In genomic region chr4:142345909-142346308, GRCh38 we compare ENCODE assay signal across 20 cellular contexts.
DNase-seq lines count a peak whose midpoint lies in the region; ATAC-seq and TF ChIP-seq lines count a peak whose summit lies in the region.
"Had no signal": no experiment of that assay in that cellular context is flagged by ENCODE, and none has a peak within 500 bp of the region (broad histone marks: within the 10 kb centered on the region; RNA-seq: fewer than 3 reads in every experiment).

No MANE protein-coding gene starts in this region.

- H3K27me3 Mint-ChIP-seq in activated T-helper 2 cell treated with anti-CD3 and anti-CD28 coated beads, Interferon-gamma antibody, Interleukin-2, Interleukin-4, amounts not matched to agents 10 μg/mL and 5 μg/mL and 100 μg/mL, durations not matched to agents 14 hours and 24 hours and 36 hours (ENCODE audit: low read depth): no peaks in the 10 kb centered on the region
- H3K27me3 Mint-ChIP-seq: activated CD8-positive, alpha-beta memory T cell treated with anti-CD3 and anti-CD28 coated beads, Interleukin-2, amount 10 ng/mL, durations not matched to agents 7 days and 5 days; natural killer cell treated with Interleukin-12 subunit alpha and Interleukin-12 subunit beta and Interleukin-15 and Interleukin-18, amount 100 ng/mL, for 72 hours had no signal

- TF ChIP-seq CTCF in GM20000 (IDR thresholded peaks at IDR 0.05; ENCODE audit: extremely low read depth, missing control alignments): no peak

- peaks cover 58% of the 10 kb centered on the region for H3K4me1 Mint-ChIP-seq in activated T-helper 2 cell treated with anti-CD3 and anti-CD28 coated beads, Interferon-gamma antibody, Interleukin-2, Interleukin-4, amounts not matched to agents 10 μg/mL and 5 μg/mL and 100 μg/mL, durations not matched to agents 14 hours and 24 hours and 36 hours (ENCODE audit: low read depth)

- no peak overlapping the region for H3K4me3 Mint-ChIP-seq in activated T-helper 2 cell treated with anti-CD3 and anti-CD28 coated beads, Interferon-gamma antibody, Interleukin-2, Interleukin-4, amounts not matched to agents 10 μg/mL and 5 μg/mL and 100 μg/mL, durations not matched to agents 14 hours and 24 hours and 36 hours (ENCODE audit: low read depth)
- H3K4me3 Mint-ChIP-seq: activated CD8-positive, alpha-beta memory T cell treated with anti-CD3 and anti-CD28 coated beads, Interleukin-2, amount 10 ng/mL, durations not matched to agents 7 days and 5 days; natural killer cell treated with Interleukin-12 subunit alpha and Interleukin-12 subunit beta and Interleukin-15 and Interleukin-18, amount 100 ng/mL, for 72 hours; T-helper 1 cell treated with Interleukin-12 subunit alpha and Interleukin-12 subunit beta and Interleukin-4 antibody, amounts not matched to agents 30 μg/mL and 1 μg/mL, for 36 hours had no signal

- peak overlapping the region; percentile 9 for H3K27ac Mint-ChIP-seq in activated T-helper 2 cell treated with anti-CD3 and anti-CD28 coated beads, Interferon-gamma antibody, Interleukin-2, Interleukin-4, amounts not matched to agents 10 μg/mL and 5 μg/mL and 100 μg/mL, durations not matched to agents 14 hours and 24 hours and 36 hours
- H3K27ac Mint-ChIP-seq: activated CD8-positive, alpha-beta memory T cell treated with anti-CD3 and anti-CD28 coated beads, Interleukin-2, amount 10 ng/mL, durations not matched to agents 7 days and 5 days; natural killer cell treated with Interleukin-12 subunit alpha and Interleukin-12 subunit beta and Interleukin-15 and Interleukin-18, amount 100 ng/mL, for 72 hours; T-helper 1 cell treated with Interleukin-12 subunit alpha and Interleukin-12 subunit beta and Interleukin-4 antibody, amounts not matched to agents 30 μg/mL and 1 μg/mL, for 36 hours had no signal

- intact Hi-C loops in left ventricle myocardium superior (cut with micrococcal nuclease): no loop called here
- intact Hi-C loops in Right ventricle myocardium superior (cut with DNase I): no loop called here
- intact Hi-C loops in activated T-helper 2 cell treated with anti-CD3 and anti-CD28 coated beads, Interferon-gamma antibody, Interleukin-2, Interleukin-4, amounts not matched to agents 10 μg/mL and 5 μg/mL and 100 μg/mL, durations not matched to agents 14 hours and 24 hours and 36 hours (cut with micrococcal nuclease): loop anchor here (2.0 kb wide), 1 partner anchor 15 kb away; no protein-coding TSS in a partner anchor

- ATAC-seq in left ventricle myocardium superior (peak; percentile 18), Right ventricle myocardium superior (ENCODE audit: poor library complexity) (no peak)
- ATAC-seq: activated CD8-positive, alpha-beta memory T cell treated with anti-CD3 and anti-CD28 coated beads, Interleukin-2, amount 10 ng/mL, durations not matched to agents 7 days and 5 days; natural killer cell treated with Interleukin-12 subunit alpha and Interleukin-12 subunit beta and Interleukin-15 and Interleukin-18, amount 100 ng/mL, for 72 hours; stimulated activated naive CD8-positive, alpha-beta T cell treated with anti-CD3 and anti-CD28 coated beads, Interleukin-15, Interleukin-2, amounts not matched to agents 100 U/mL and 50 U/mL, for 24 hours had no signal

- H3K36me3 Mint-ChIP-seq in activated T-helper 2 cell treated with anti-CD3 and anti-CD28 coated beads, Interferon-gamma antibody, Interleukin-2, Interleukin-4, amounts not matched to agents 10 μg/mL and 5 μg/mL and 100 μg/mL, durations not matched to agents 14 hours and 24 hours and 36 hours (ENCODE audit: low read depth): peaks cover 51% of the 10 kb centered on the region
- H3K36me3 Mint-ChIP-seq: natural killer cell treated with Interleukin-12 subunit alpha and Interleukin-12 subunit beta and Interleukin-15 and Interleukin-18, amount 100 ng/mL, for 72 hours had no signal

- peak; percentile 33 for DNase-seq in NCI-H82 (lab: John Stamatoyannopoulos, UW)
- no peak for DNase-seq in NCI-H82 treated with DMSO at 0.1 percent for 48 hours (lab: John Stamatoyannopoulos, UW; ENCODE audit: unreplicated experiment)
- DNase-seq in left ventricle myocardium superior: no peak
- DNase-seq in Right ventricle myocardium superior: no peak
- no peak for DNase-seq in activated T-helper 2 cell treated with anti-CD3 and anti-CD28 coated beads, Interferon-gamma antibody, Interleukin-2, Interleukin-4, amounts not matched to agents 10 μg/mL and 5 μg/mL and 100 μg/mL, durations not matched to agents 14 hours and 24 hours and 36 hours (ENCODE audit: low spot score)
- no peak for DNase-seq in occipital lobe (lab: John Stamatoyannopoulos, UW)
- DNase-seq in activated CD8-positive, alpha-beta memory T cell treated with anti-CD3 and anti-CD28 coated beads, Interleukin-2, amount 50 U/mL, for 4 hours: no peak
- no peak for DNase-seq in GM20000 (ENCODE audit: low spot score)
- DNase-seq: activated CD8-positive, alpha-beta memory T cell treated with anti-CD3 and anti-CD28 coated beads, Interleukin-2, amount 10 ng/mL, durations not matched to agents 7 days and 5 days; activated gamma-delta T cell; amniotic stem cell; GOT3; Karpas-422; kidney; MV-4-11; NCI-H1694 treated with DMSO at 0.1 percent for 48 hours; NCI-H526; stimulated activated naive CD8-positive, alpha-beta T cell treated with anti-CD3 and anti-CD28 coated beads, Interleukin-15, Interleukin-2, amounts not matched to agents 100 U/mL and 50 U/mL, for 24 hours had no signal

- H3K9me3 Mint-ChIP-seq in activated T-helper 2 cell treated with anti-CD3 and anti-CD28 coated beads, Interferon-gamma antibody, Interleukin-2, Interleukin-4, amounts not matched to agents 10 μg/mL and 5 μg/mL and 100 μg/mL, durations not matched to agents 14 hours and 24 hours and 36 hours: no peaks in the 10 kb centered on the region
- H3K9me3 Mint-ChIP-seq: natural killer cell treated with Interleukin-12 subunit alpha and Interleukin-12 subunit beta and Interleukin-15 and Interleukin-18, amount 100 ng/mL, for 72 hours; T-helper 1 cell treated with Interleukin-12 subunit alpha and Interleukin-12 subunit beta and Interleukin-4 antibody, amounts not matched to agents 30 μg/mL and 1 μg/mL, for 36 hours had no signal
